ENCODE assay signal across 1 cellular context in genomic region chr2:96868555-96869280, GRCh38.
TF ChIP-seq lines count a peak whose summit lies in the region.

No MANE protein-coding gene starts in this region.

TF ChIP-seq in HepG2, 621 proteins besides CTCF, POLR2A, EP300 and RAD21 (continued from another document and continues in another):
- TF ChIP-seq ZNF512B (CRISPR knock-in tag; IDR thresholded peaks at IDR 0.05; ENCODE audit: borderline replicate concordance): 0 out of 2 replicates have a peak, but pooled peaks have one; percentile 81
- TF ChIP-seq TBL1XR1 (IDR thresholded peaks at IDR 0.05; ENCODE audit: borderline replicate concordance, low read length, partially characterized antibody): peak; percentile 19
- TF ChIP-seq TERF1 (CRISPR knock-in tag; IDR thresholded peaks at IDR 0.05): no peak
- TF ChIP-seq HDAC2 (CRISPR knock-in tag; IDR thresholded peaks at IDR 0.05): peak; percentile 54; the same call in 1 of the 2 replicates
- no peak for TF ChIP-seq PRMT3 (CRISPR knock-in tag; IDR thresholded peaks at IDR 0.05; ENCODE audit: borderline replicate concordance, low read depth)
- 0 out of 2 replicates have a peak, but pooled peaks have one; percentile 29 for TF ChIP-seq ZNF83 (CRISPR knock-in tag; IDR thresholded peaks at IDR 0.05; ENCODE audit: borderline replicate concordance)
- no peak for TF ChIP-seq ZNF253 (CRISPR knock-in tag; IDR thresholded peaks at IDR 0.05; ENCODE audit: borderline replicate concordance)
- TF ChIP-seq NONO (IDR thresholded peaks at IDR 0.05): no peak
- peak; percentile 54 for TF ChIP-seq NONO (CRISPR knock-in tag; conservative IDR thresholded peaks at IDR 0.05)
- TF ChIP-seq CEBPG (CRISPR knock-in tag; IDR thresholded peaks at IDR 0.05): peak; percentile 94
- peak; percentile 9; the same call in 1 of the 2 replicates for TF ChIP-seq ZKSCAN5 (CRISPR knock-in tag; IDR thresholded peaks at IDR 0.05)
- no peak for TF ChIP-seq ZNF24 (IDR thresholded peaks at IDR 0.05)
- TF ChIP-seq CBX5 (CRISPR knock-in tag; IDR thresholded peaks at IDR 0.05; ENCODE audit: borderline replicate concordance): 0 out of 2 replicates have a peak, but pooled peaks have one; percentile 28
- 0 out of 2 replicates have a peak, but pooled peaks have one; percentile 45 for TF ChIP-seq U2AF2 (IDR thresholded peaks at IDR 0.05; ENCODE audit: low read depth, low read length)
- no peak for TF ChIP-seq SMAD1 (CRISPR knock-in tag; IDR thresholded peaks at IDR 0.05; ENCODE audit: borderline replicate concordance, low read depth)
- TF ChIP-seq KLF11 (CRISPR knock-in tag; IDR thresholded peaks at IDR 0.05): no peak
- TF ChIP-seq RFXAP (CRISPR knock-in tag; IDR thresholded peaks at IDR 0.05; ENCODE audit: borderline replicate concordance): peak; percentile 9; the same call in 1 of the 2 replicates
- TF ChIP-seq NFE2L2 (IDR thresholded peaks at IDR 0.05; ENCODE audit: low read length): no peak
- no peak for TF ChIP-seq GMEB2 (CRISPR knock-in tag; IDR thresholded peaks at IDR 0.05; ENCODE audit: low read depth)
- peak; percentile 32 for TF ChIP-seq CCAR2 (optimal IDR thresholded peaks at IDR 0.05; ENCODE audit: low read depth, low read length)
- TF ChIP-seq FOXK1 (CRISPR knock-in tag; IDR thresholded peaks at IDR 0.05; ENCODE audit: borderline replicate concordance, low read depth): peak; percentile 23; the same call in 1 of the 2 replicates
- TF ChIP-seq ZNF792 (CRISPR knock-in tag; IDR thresholded peaks at IDR 0.05): no peak
- TF ChIP-seq TRAFD1 (CRISPR knock-in tag; IDR thresholded peaks at IDR 0.05; ENCODE audit: borderline replicate concordance): peak; percentile 57; the same call in 1 of the 2 replicates
- TF ChIP-seq FOXP1 (IDR thresholded peaks at IDR 0.05): no peak
- TF ChIP-seq FOXP1 (CRISPR knock-in tag; IDR thresholded peaks at IDR 0.05): no peak; the same call in 1 of the 2 replicates
- TF ChIP-seq MIXL1 (CRISPR knock-in tag; IDR thresholded peaks at IDR 0.05): no peak; the same call in 1 of the 2 replicates
- TF ChIP-seq ZBTB2 (CRISPR knock-in tag; IDR thresholded peaks at IDR 0.05; ENCODE audit: low read depth): 0 out of 2 replicates have a peak, but pooled peaks have one; percentile 18
- peak; percentile 30; the same call in 1 of the 2 replicates for TF ChIP-seq ONECUT2 (CRISPR knock-in tag; IDR thresholded peaks at IDR 0.05)
- no peak; the same call in 1 of the 2 replicates for TF ChIP-seq ZNF484 (CRISPR knock-in tag; IDR thresholded peaks at IDR 0.05; ENCODE audit: borderline replicate concordance, low read depth)
- peak; percentile 97 for TF ChIP-seq ETV5 (CRISPR knock-in tag; IDR thresholded peaks at IDR 0.05; ENCODE audit: borderline replicate concordance)
- peak; percentile 75 for TF ChIP-seq THAP11 (CRISPR knock-in tag; IDR thresholded peaks at IDR 0.05)
- TF ChIP-seq ZNF34 (CRISPR knock-in tag; IDR thresholded peaks at IDR 0.05; ENCODE audit: borderline replicate concordance): peak; percentile 96
- TF ChIP-seq DZIP1 (CRISPR knock-in tag; IDR thresholded peaks at IDR 0.05): no peak; the same call in 1 of the 2 replicates
- no peak for TF ChIP-seq ZBTB21 (CRISPR knock-in tag; IDR thresholded peaks at IDR 0.05)
- TF ChIP-seq RFX3 (CRISPR knock-in tag; IDR thresholded peaks at IDR 0.05): no peak
- peak; percentile 91 for TF ChIP-seq ZNF263 (CRISPR knock-in tag; IDR thresholded peaks at IDR 0.05)
- peak; percentile 41; the same call in 1 of the 2 replicates for TF ChIP-seq CREM (IDR thresholded peaks at IDR 0.05)
- TF ChIP-seq CREM (CRISPR knock-in tag; IDR thresholded peaks at IDR 0.05): no peak
- TF ChIP-seq ZNF784 (CRISPR knock-in tag; IDR thresholded peaks at IDR 0.05; ENCODE audit: borderline replicate concordance): no peak
- peak; percentile 89 for TF ChIP-seq DRAP1 (CRISPR knock-in tag; IDR thresholded peaks at IDR 0.05)
- no peak for TF ChIP-seq ZNF569 (CRISPR knock-in tag; IDR thresholded peaks at IDR 0.05; ENCODE audit: borderline replicate concordance)
- no peak; the same call in 1 of the 2 replicates for TF ChIP-seq ZNF230 (CRISPR knock-in tag; IDR thresholded peaks at IDR 0.05)
- TF ChIP-seq ZNF354B (CRISPR knock-in tag; IDR thresholded peaks at IDR 0.05): no peak
- peak; percentile 43; the same call in 1 of the 2 replicates for TF ChIP-seq KDM6A (CRISPR knock-in tag; IDR thresholded peaks at IDR 0.05; ENCODE audit: low read depth)
- no peak for TF ChIP-seq XBP1 (CRISPR knock-in tag; IDR thresholded peaks at IDR 0.05)
- 0 out of 2 replicates have a peak, but pooled peaks have one; percentile 66 for TF ChIP-seq ZMAT3 (CRISPR knock-in tag; conservative IDR thresholded peaks at IDR 0.05)
- TF ChIP-seq ZNF337 (CRISPR knock-in tag; IDR thresholded peaks at IDR 0.05; ENCODE audit: borderline replicate concordance, low read depth): no peak
- 0 out of 4 replicates have a peak, but pooled peaks of 1 of the 2 experiments have one; percentile 11 for TF ChIP-seq NR2F1 (CRISPR knock-in tag; IDR thresholded peaks at IDR 0.05)
- TF ChIP-seq YEATS2 (CRISPR knock-in tag; IDR thresholded peaks at IDR 0.05; ENCODE audit: borderline replicate concordance): peak; percentile 74; the same call in 1 of the 2 replicates
- TF ChIP-seq MXI1 (IDR thresholded peaks at IDR 0.05; ENCODE audit: borderline replicate concordance, low read depth, low read length): peak; percentile 16; the same call in 1 of the 3 replicates
- TF ChIP-seq AHR (CRISPR knock-in tag; IDR thresholded peaks at IDR 0.05): peak; percentile 10; the same call in 1 of the 2 replicates
- no peak; the same call in 1 of the 2 replicates for TF ChIP-seq ZNF205 (CRISPR knock-in tag; IDR thresholded peaks at IDR 0.05)
- TF ChIP-seq ZNF777 (CRISPR knock-in tag; IDR thresholded peaks at IDR 0.05): 0 out of 2 replicates have a peak, but pooled peaks have one; percentile 17
- peak; percentile 75 for TF ChIP-seq HOXD1 (CRISPR knock-in tag; IDR thresholded peaks at IDR 0.05)
- peak; percentile 13; the same call in 1 of the 2 replicates for TF ChIP-seq KDM5A (IDR thresholded peaks at IDR 0.05; ENCODE audit: borderline replicate concordance, low read length)
- TF ChIP-seq ZNF558 (CRISPR knock-in tag; IDR thresholded peaks at IDR 0.05; ENCODE audit: borderline replicate concordance): 0 out of 2 replicates have a peak, but pooled peaks have one; percentile 23
- TF ChIP-seq ZNF644 (CRISPR knock-in tag; IDR thresholded peaks at IDR 0.05; ENCODE audit: low read depth): no peak
- TF ChIP-seq MYNN (CRISPR knock-in tag; IDR thresholded peaks at IDR 0.05; ENCODE audit: low read depth): no peak
